In the genomic region with DNA sequence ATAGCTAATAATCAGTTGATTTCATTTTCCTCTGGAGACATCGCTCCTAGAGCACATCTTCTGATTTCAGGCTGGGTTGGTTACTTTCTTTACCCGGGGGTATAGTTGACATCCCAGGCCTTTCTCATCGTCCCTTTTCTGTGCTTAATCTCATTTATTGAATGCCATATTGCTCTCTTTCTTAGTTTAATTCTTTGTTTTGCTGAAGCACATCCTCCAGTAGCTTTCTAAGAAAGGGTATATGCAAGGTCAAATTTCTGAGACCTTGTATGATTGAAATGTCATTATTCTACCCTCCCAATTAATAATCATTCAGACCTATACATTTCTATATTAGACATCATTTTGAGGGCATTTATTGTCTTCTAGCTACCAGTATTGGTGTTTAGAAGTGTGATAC, we compare ENCODE assay signal across 9 cellular contexts. TPM values are rescaled to one million over a fixed set of nuclear protein-coding genes. Genes with fewer than 3 reads are reported as not detected.
"Had no signal": no experiment of that assay in that cellular context is flagged by ENCODE, and none has a peak within 500 bp of the region (broad histone marks: within the 10 kb centered on the region; RNA-seq: fewer than 3 reads in every experiment).

No MANE protein-coding gene starts in this region.

- H3K9ac ChIP-seq: GM23248, KMS-11 had no signal

- H3K27ac Mint-ChIP-seq: H9 had no signal

- H3K4me3 Mint-ChIP-seq: H9 had no signal

- DNase-seq: GM23248, GOT3, H9, HCEC 1CT, IMR-90, KBM-7 had no signal

- H3K4me3 ChIP-seq: GM23248 had no signal

- H3K27ac ChIP-seq: GM23248, KMS-11 had no signal

RNA-seq across cellular contexts. Expression of a gene that starts 2.6 kb away (rescaled TPM):
- total RNA-seq: GM23248, H4, H9, HT-29 had no signal
- polyA plus RNA-seq: GM23248 had no signal

RNA-seq across cellular contexts. Expression of a gene that starts 4.0 kb away (rescaled TPM):
- total RNA-seq: GM23248, H4, H9, HT-29, IMR-90 had no signal
- polyA plus RNA-seq: GM23248 had no signal

RNA-seq across cellular contexts. Expression of a gene that starts 11.8 kb away (rescaled TPM):
- total RNA-seq: GM23248, H4, HT-29 had no signal
